ENCODE assay signal across 8 cellular contexts in genomic region chr1:154557939-154558609, GRCh38. TPM values are rescaled to one million over a fixed set of nuclear protein-coding genes. Genes with fewer than 3 reads are reported as not detected.
DNase-seq lines count a peak whose midpoint lies in the region; ATAC-seq and TF ChIP-seq lines count a peak whose summit lies in the region.

No MANE protein-coding gene starts in this region.

- no peak for TF ChIP-seq POLR2A in GM18505 (IDR thresholded peaks at IDR 0.05; ENCODE audit: borderline replicate concordance, extremely low read depth, insufficient read depth, insufficient read length)

- intact Hi-C loops in left lung (cut with DNase I), result no loop called here

- peak overlapping the region; percentile 99 for H3K4me3 Mint-ChIP-seq in T-helper 17 cell
- peak overlapping the region; percentile 89 for H3K4me3 Mint-ChIP-seq in stimulated activated effector memory CD8-positive, alpha-beta T cell treated with anti-CD3 and anti-CD28 coated beads, Interleukin-12 subunit alpha, Interleukin-12 subunit beta, amount 100 ng/mL, for 72 hours

- ATAC-seq in GM18505 (IDR thresholded peaks at IDR 0.05; ENCODE audit: unreplicated experiment) (peak; percentile 22), HG02970 (IDR thresholded peaks at IDR 0.05; ENCODE audit: low FRiP score, unreplicated experiment) (peak; percentile 4), T-helper 17 cell (no peak), left lung (no peak), GM18520 (IDR thresholded peaks at IDR 0.05; ENCODE audit: unreplicated experiment) (no peak)
- ATAC-seq in stimulated activated effector memory CD8-positive, alpha-beta T cell treated with anti-CD3 and anti-CD28 coated beads, Interleukin-12 subunit alpha, Interleukin-12 subunit beta, amount 100 ng/mL, for 72 hours, result peak; percentile 5

- peaks cover 0 to 28% of the 10 kb centered on the region in 2 donors for H3K36me3 ChIP-seq in left lung

- no peaks in the 10 kb centered on the region for H3K27me3 Mint-ChIP-seq in T-helper 17 cell

- no peaks in the 10 kb centered on the region for H3K9me3 ChIP-seq in T-helper 17 cell (ENCODE audit: control insufficient read depth, low read length, poor library complexity, severe bottlenecking)
- no peaks in the 10 kb centered on the region for H3K9me3 ChIP-seq in left lung

- H3K9me3 Mint-ChIP-seq in stimulated activated effector memory CD8-positive, alpha-beta T cell treated with anti-CD3 and anti-CD28 coated beads, Interleukin-12 subunit alpha, Interleukin-12 subunit beta, amount 100 ng/mL, for 72 hours, result no peaks in the 10 kb centered on the region

- H3K36me3 Mint-ChIP-seq in T-helper 17 cell (ENCODE audit: low read depth), result peaks cover 10% of the 10 kb centered on the region
- H3K36me3 Mint-ChIP-seq in stimulated activated effector memory CD8-positive, alpha-beta T cell treated with anti-CD3 and anti-CD28 coated beads, Interleukin-12 subunit alpha, Interleukin-12 subunit beta, amount 100 ng/mL, for 72 hours, result peaks cover 64% of the 10 kb centered on the region

- peaks cover 30% of the 10 kb centered on the region for H3K4me1 Mint-ChIP-seq in T-helper 17 cell
- H3K4me1 Mint-ChIP-seq in stimulated activated effector memory CD8-positive, alpha-beta T cell treated with anti-CD3 and anti-CD28 coated beads, Interleukin-12 subunit alpha, Interleukin-12 subunit beta, amount 100 ng/mL, for 72 hours, result peaks cover 50% of the 10 kb centered on the region

- DNase-seq in T-helper 17 cell (peak in 1 of 3 donors; percentile 24), left lung (peak; percentile 68 to 94), T1000 (lab: John Stamatoyannopoulos, UW) (no peak)
- DNase-seq in central memory CD4-positive, alpha-beta T cell, result peak; percentile 6
- peak; percentile 14 to 67 for DNase-seq in stimulated activated effector memory CD8-positive, alpha-beta T cell treated with anti-CD3 and anti-CD28 coated beads, Interleukin-12 subunit alpha, Interleukin-12 subunit beta, amount 100 ng/mL, for 72 hours (ENCODE audit: low spot score in 2 of 2)

- H3K4me3 ChIP-seq in left lung, result peak overlapping the region; percentile 92

- no peaks in the 10 kb centered on the region for H3K27me3 ChIP-seq in left lung

- H3K4me1 ChIP-seq in left lung, result peaks cover 5 to 29% of the 10 kb centered on the region in 2 donors

- H3K27ac ChIP-seq in left lung, result peak overlapping the region; percentile 88 to 93

- peak overlapping the region; percentile 97 for H3K27ac Mint-ChIP-seq in T-helper 17 cell
- peak overlapping the region; percentile 95 for H3K27ac Mint-ChIP-seq in stimulated activated effector memory CD8-positive, alpha-beta T cell treated with anti-CD3 and anti-CD28 coated beads, Interleukin-12 subunit alpha, Interleukin-12 subunit beta, amount 100 ng/mL, for 72 hours

- TF ChIP-seq CTCF in left lung (IDR thresholded peaks at IDR 0.05), result no peak

RNA-seq across cellular contexts. Expression of gene UBE2Q1, which starts 0.4 kb away (rescaled TPM):
- total RNA-seq in T-helper 17 cell (10 to 100 TPM; 80.3 to 82.4 TPM), left lung (10 to 100 TPM; 87.0 to 90.8 TPM)

RNA-seq across cellular contexts. Expression of gene CHRNB2, which starts 9.5 kb away (rescaled TPM):
- total RNA-seq in T-helper 17 cell, result not detected
- total RNA-seq in left lung, result under 1 TPM in 1 of 2 donors, not detected in 1; 0.09 TPM

RNA-seq across cellular contexts. Expression of gene ADAR, which starts 49.9 kb away (rescaled TPM):
- 100 to 1,000 TPM; 197 to 231 TPM for total RNA-seq in T-helper 17 cell
- total RNA-seq in left lung, result 100 to 1,000 TPM; 168 to 197 TPM

RNA-seq across cellular contexts. Expression of gene SHE, which starts 55.9 kb away (rescaled TPM):
- under 1 TPM in 1 of 2 donors, not detected in 1; 0.13 TPM for total RNA-seq in T-helper 17 cell
- total RNA-seq in left lung, result 10 to 100 TPM; 17.7 to 25.3 TPM

RNA-seq across cellular contexts. Expression of gene TDRD10, which starts 56.1 kb away (rescaled TPM):
- total RNA-seq in T-helper 17 cell (under 1 TPM in 1 of 2 donors, not detected in 1; 0.12 TPM), left lung (1 to 10 TPM; 3.8 to 5.0 TPM)

Comparison
In these comparisons a context has a peak if more than half of its experiments do, and no peak if none do; other contexts are left out.
1. ATAC-seq: peak in GM18505 (single experiment), HG02970 (single experiment) and stimulated activated effector memory CD8-positive, alpha-beta T cell treated with anti-CD3 and anti-CD28 coated beads, Interleukin-12 subunit alpha, Interleukin-12 subunit beta, amount 100 ng/mL, for 72 hours (single experiment); none in T-helper 17 cell (single experiment), left lung (single experiment) and GM18520 (single experiment).